In genomic region chr16:2952679-2953078, GRCh38 we compare ENCODE assay signal across 16 cellular contexts. TPM values are rescaled to one million over a fixed set of nuclear protein-coding genes. Genes with fewer than 3 reads are reported as not detected.
DNase-seq lines count a peak whose midpoint lies in the region; ATAC-seq and TF ChIP-seq lines count a peak whose summit lies in the region.
"Had no signal": no experiment of that assay in that cellular context is flagged by ENCODE, and none has a peak within 500 bp of the region (broad histone marks: within the 10 kb centered on the region; RNA-seq: fewer than 3 reads in every experiment).

No MANE protein-coding gene starts in this region.

- CTCF ChIA-PET in HEK293 (lab: Yijun Ruan, JAX): interaction anchor here (0.6 to 2.0 kb wide), 3 partner anchors 9 to 30 kb away, joined by 3 to 14 read pairs (median 8); no protein-coding TSS in a partner anchor
- CTCF ChIA-PET in SK-N-SH (lab: Yijun Ruan, JAX): interaction anchor here (1.1 to 1.8 kb wide), 4 partner anchors 9 to 26 kb away, joined by 3 to 6 read pairs (median 4); no protein-coding TSS in a partner anchor
- CTCF ChIA-PET in activated CD4-positive, alpha-beta memory T cell treated with anti-CD3 and anti-CD28 coated beads for 36 hours (lab: Charles Lee): interaction anchor here (0.7 to 1.1 kb wide), 3 partner anchors 9 to 85 kb away, joined by 3 read pairs; no protein-coding TSS in a partner anchor

- H3K9ac ChIP-seq in BLaER1 treated with 17β-estradiol and CSF1 and Interleukin-3, amounts not matched to agents 10 nM and 100 nM: peak overlapping the region in 2 of 11 experiments; percentile 1 to 37; a peak in 1 of 22 replicates
- no peak overlapping the region for H3K9ac ChIP-seq in SK-N-SH

- no peak for TF ChIP-seq CTCF in HEK293 (tag by site-specific recombination; IDR thresholded peaks at IDR 0.05)
- TF ChIP-seq CTCF in SK-N-SH (IDR thresholded peaks at IDR 0.05): no peak

- no peak for TF ChIP-seq EP300 in SK-N-SH (IDR thresholded peaks at IDR 0.05; ENCODE audit: borderline replicate concordance in 1 of 2, low read depth in 1 of 2, low read length in 1 of 2)

- H2AFZ ChIP-seq in SK-N-SH (ENCODE audit: low read depth): no peak overlapping the region

- peaks cover 0 to 27% (median 0%) of the 10 kb centered on the region in 11 experiments; a peak in 4 of 22 replicates for H4K20me1 ChIP-seq in BLaER1 treated with 17β-estradiol and CSF1 and Interleukin-3, amounts not matched to agents 10 nM and 100 nM
- no peaks in the 10 kb centered on the region for H4K20me1 ChIP-seq in SK-N-SH (ENCODE audit: insufficient read depth)

- intact Hi-C loops in activated CD4-positive, alpha-beta memory T cell treated with anti-CD3 and anti-CD28 coated beads for 36 hours (cut with micrococcal nuclease): no loop called here

- H3K36me3 Mint-ChIP-seq in stimulated activated memory B cell treated with anti-CD40 and anti-IgM and Interleukin-4, amounts not matched to agents 10 μg/mL and 1 μg/mL and 100 μg/mL, for 72 hours: peaks cover 20% of the 10 kb centered on the region
- peaks cover 3% of the 10 kb centered on the region for H3K36me3 Mint-ChIP-seq in activated CD4-positive, alpha-beta memory T cell treated with anti-CD3 and anti-CD28 coated beads for 36 hours
- H3K36me3 Mint-ChIP-seq: IgD-negative memory B cell had no signal

- H3K79me2 ChIP-seq in SK-N-SH (ENCODE audit: insufficient read depth): no peaks in the 10 kb centered on the region

- no peaks in the 10 kb centered on the region for H3K9me2 ChIP-seq in SK-N-SH

- H3F3A ChIP-seq in SK-N-SH (replicated peaks; ENCODE audit: insufficient read depth): no peaks in the 10 kb centered on the region

- DNase-seq in NCI-H345 (lab: John Stamatoyannopoulos, UW): peak; percentile 89
- no peak for DNase-seq in SK-N-SH
- DNase-seq in activated CD4-positive, alpha-beta memory T cell treated with anti-CD3 and anti-CD28 coated beads for 36 hours: no peak
- DNase-seq: AML-193; HCEC 1CT; NCI-H1048; stimulated activated naive CD8-positive, alpha-beta T cell treated with anti-CD3 and anti-CD28 coated beads, Interleukin-15, Interleukin-2, amounts not matched to agents 100 U/mL and 50 U/mL, for 24 hours had no signal

- H3K27ac ChIP-seq in BLaER1 treated with 17β-estradiol and CSF1 and Interleukin-3, amounts not matched to agents 10 nM and 100 nM: peak overlapping the region in 2 of 11 experiments; percentile 67 to 86; a peak in 3 of 22 replicates
- H3K27ac ChIP-seq in HEK293 (ENCODE audit: extremely low read depth, low read depth, low read length) (no peak overlapping the region), SK-N-SH (ENCODE audit: low read depth in 2 of 2, low read length in 1 of 2) (no peak overlapping the region)
- H3K27ac ChIP-seq: upper lobe of left lung had no signal

- POLR2A ChIA-PET in HEK293 (lab: Yijun Ruan, JAX): no interaction called here
- POLR2A ChIA-PET in SK-N-SH (lab: Yijun Ruan, JAX): no interaction called here
- POLR2A ChIA-PET in activated CD4-positive, alpha-beta memory T cell treated with anti-CD3 and anti-CD28 coated beads for 36 hours (lab: Charles Lee): no interaction called here

- TF ChIP-seq RAD21 in SK-N-SH (IDR thresholded peaks at IDR 0.05; ENCODE audit: low read length): no peak

- peak; percentile 82 for ATAC-seq in esophagus mucosa
- ATAC-seq in GM19328 (IDR thresholded peaks at IDR 0.05; ENCODE audit: unreplicated experiment): no peak
- no peak for ATAC-seq in stimulated activated memory B cell treated with anti-CD40 and anti-IgM and Interleukin-4, amounts not matched to agents 10 μg/mL and 1 μg/mL and 100 μg/mL, for 72 hours
- ATAC-seq: stimulated activated naive CD8-positive, alpha-beta T cell treated with anti-CD3 and anti-CD28 coated beads, Interleukin-15, Interleukin-2, amounts not matched to agents 100 U/mL and 50 U/mL, for 24 hours had no signal

- H3K36me3 ChIP-seq in BLaER1 treated with 17β-estradiol and CSF1 and Interleukin-3, amounts not matched to agents 10 nM and 100 nM: peaks cover 0 to 22% (median 15%) of the 10 kb centered on the region in 11 experiments; a peak in 16 of 22 replicates
- peaks cover 0 to 10% of the 10 kb centered on the region in 2 experiments; a peak in 1 of 3 replicates for H3K36me3 ChIP-seq in HEK293 (ENCODE audit: control insufficient read depth in 2 of 2, insufficient read depth in 1 of 2, low read length in 2 of 2)
- no peaks in the 10 kb centered on the region for H3K36me3 ChIP-seq in SK-N-SH (replicated peaks in 1 of 2; ENCODE audit: control insufficient read depth in 1 of 2, insufficient read depth in 2 of 2, low read length in 1 of 2)

- no peaks in the 10 kb centered on the region for H3K9me3 ChIP-seq in BLaER1 treated with 17β-estradiol and CSF1 and Interleukin-3, amounts not matched to agents 10 nM and 100 nM (replicated peaks in 1 of 11)
- H3K9me3 ChIP-seq in HEK293 (ENCODE audit: control insufficient read depth, insufficient read depth, low read depth, low read length) (no peaks in the 10 kb centered on the region), SK-N-SH (no peaks in the 10 kb centered on the region)
- H3K9me3 ChIP-seq: upper lobe of left lung had no signal

- H3K4me1 Mint-ChIP-seq in stimulated activated memory B cell treated with anti-CD40 and anti-IgM and Interleukin-4, amounts not matched to agents 10 μg/mL and 1 μg/mL and 100 μg/mL, for 72 hours: peaks cover 10% of the 10 kb centered on the region
- H3K4me1 Mint-ChIP-seq in activated CD4-positive, alpha-beta memory T cell treated with anti-CD3 and anti-CD28 coated beads for 36 hours (ENCODE audit: low read depth): no peaks in the 10 kb centered on the region

- H3K27me3 ChIP-seq in BLaER1 treated with 17β-estradiol and CSF1 and Interleukin-3, amounts not matched to agents 10 nM and 100 nM: peaks cover 0 to 25% (median 0%) of the 10 kb centered on the region in 11 experiments; a peak in 4 of 22 replicates
- no peaks in the 10 kb centered on the region; the same call in 1 of the 2 replicates for H3K27me3 ChIP-seq in SK-N-SH (ENCODE audit: insufficient read depth)

- peaks cover 61% of the 10 kb centered on the region for H3K27me3 Mint-ChIP-seq in stimulated activated memory B cell treated with anti-CD40 and anti-IgM and Interleukin-4, amounts not matched to agents 10 μg/mL and 1 μg/mL and 100 μg/mL, for 72 hours
- H3K27me3 Mint-ChIP-seq in activated CD4-positive, alpha-beta memory T cell treated with anti-CD3 and anti-CD28 coated beads for 36 hours: peaks cover 18% of the 10 kb centered on the region

- H3K9me3 Mint-ChIP-seq in stimulated activated memory B cell treated with anti-CD40 and anti-IgM and Interleukin-4, amounts not matched to agents 10 μg/mL and 1 μg/mL and 100 μg/mL, for 72 hours: no peaks in the 10 kb centered on the region
- no peaks in the 10 kb centered on the region for H3K9me3 Mint-ChIP-seq in activated CD4-positive, alpha-beta memory T cell treated with anti-CD3 and anti-CD28 coated beads for 36 hours
- H3K9me3 Mint-ChIP-seq: IgD-negative memory B cell had no signal

- no peak overlapping the region for H3K27ac Mint-ChIP-seq in stimulated activated memory B cell treated with anti-CD40 and anti-IgM and Interleukin-4, amounts not matched to agents 10 μg/mL and 1 μg/mL and 100 μg/mL, for 72 hours
- H3K27ac Mint-ChIP-seq in activated CD4-positive, alpha-beta memory T cell treated with anti-CD3 and anti-CD28 coated beads for 36 hours: no peak overlapping the region

- H3K4me3 Mint-ChIP-seq in stimulated activated memory B cell treated with anti-CD40 and anti-IgM and Interleukin-4, amounts not matched to agents 10 μg/mL and 1 μg/mL and 100 μg/mL, for 72 hours: no peak overlapping the region
- no peak overlapping the region for H3K4me3 Mint-ChIP-seq in activated CD4-positive, alpha-beta memory T cell treated with anti-CD3 and anti-CD28 coated beads for 36 hours

- H3K4me2 ChIP-seq in BLaER1 treated with 17β-estradiol and CSF1 and Interleukin-3, amounts not matched to agents 10 nM and 100 nM: peak overlapping the region in 10 of 11 experiments; percentile 23 to 95 (median 89); a peak in 18 of 22 replicates
- H3K4me2 ChIP-seq in SK-N-SH: no peak overlapping the region

- 59% methylated on average over 10 of the region's 11 CpGs for WGBS in SK-N-SH (ENCODE audit: low lambda C conversion rate)

- peaks cover 40 to 74% (median 68%) of the 10 kb centered on the region in 10 experiments for H3K4me1 ChIP-seq in BLaER1 treated with 17β-estradiol and CSF1 and Interleukin-3, amounts not matched to agents 10 nM and 100 nM
- H3K4me1 ChIP-seq in HEK293 (ENCODE audit: control insufficient read depth, insufficient read depth, low read length) (no peaks in the 10 kb centered on the region), SK-N-SH (ENCODE audit: control insufficient read depth in 1 of 2, insufficient read depth in 2 of 2, low read depth in 1 of 2, low read length in 1 of 2) (no peaks in the 10 kb centered on the region)

- H3K4me3 ChIP-seq in BLaER1 treated with 17β-estradiol and CSF1 and Interleukin-3, amounts not matched to agents 10 nM and 100 nM: no peak overlapping the region; a peak in 1 of 20 replicates
- H3K4me3 ChIP-seq in HEK293 (ENCODE audit: low read depth, low read length) (no peak overlapping the region), SK-N-SH (ENCODE audit: low read depth in 2 of 2, low read length in 1 of 2) (no peak overlapping the region)
- H3K4me3 ChIP-seq: upper lobe of left lung had no signal

TF ChIP-seq in HEK293, 187 proteins besides CTCF, POLR2A, EP300 and RAD21 (continues in another document):
- TF ChIP-seq ZNF391 (tag by site-specific recombination; IDR thresholded peaks at IDR 0.05; ENCODE audit: borderline replicate concordance, low read depth): no peak

TF ChIP-seq in SK-N-SH, 30 proteins besides CTCF, POLR2A, EP300 and RAD21 (continues in another document):
- no peak for TF ChIP-seq FOXJ3 (CRISPR knock-in tag; IDR thresholded peaks at IDR 0.05)

RNA-seq across cellular contexts. Expression of gene KREMEN2, which starts 11.4 kb away (rescaled TPM):
- 1.3 TPM for total RNA-seq in esophagus mucosa
- polyA plus RNA-seq in SK-N-SH (2012; rRNA removed): 0.24 and 0.77 TPM in 2 replicates
- polyA plus RNA-seq in SK-N-SH (2012; cell fraction: cytosol; rRNA removed): 0.28 and 0.46 TPM in 2 replicates
- polyA plus RNA-seq in SK-N-SH (2012; cell fraction: nucleus; rRNA removed): 1.7 and 2.9 TPM in 2 replicates
- not detected for total RNA-seq in activated CD4-positive, alpha-beta memory T cell treated with anti-CD3 and anti-CD28 coated beads for 36 hours
- total RNA-seq: mononuclear cell, omental fat pad, upper lobe of left lung had no signal

RNA-seq across cellular contexts. Expression of gene PAQR4, which starts 16.5 kb away (rescaled TPM):
- total RNA-seq in esophagus mucosa: 11.1 TPM
- 8.4 and 8.8 TPM in 2 replicates for polyA plus RNA-seq in SK-N-SH (2012; rRNA removed)
- polyA plus RNA-seq in SK-N-SH (2012; cell fraction: cytosol; rRNA removed): 4.6 and 7.1 TPM in 2 replicates
- 12.8 and 17.6 TPM in 2 replicates for polyA plus RNA-seq in SK-N-SH (2012; cell fraction: nucleus; rRNA removed)
- total RNA-seq in activated CD4-positive, alpha-beta memory T cell treated with anti-CD3 and anti-CD28 coated beads for 36 hours: 10 to 100 TPM; 37.0 to 37.9 TPM

RNA-seq across cellular contexts. Expression of gene PKMYT1, which starts 27.6 kb away (rescaled TPM):
- total RNA-seq in esophagus mucosa: 16.9 TPM
- polyA plus RNA-seq in SK-N-SH (2012; rRNA removed): 5.3 and 8.5 TPM in 2 replicates
- polyA plus RNA-seq in SK-N-SH (2012; cell fraction: cytosol; rRNA removed): 3.2 and 6.7 TPM in 2 replicates
- 29.4 and 73.9 TPM in 2 replicates for polyA plus RNA-seq in SK-N-SH (2012; cell fraction: nucleus; rRNA removed)
- 100 to 1,000 TPM; 123 to 134 TPM for total RNA-seq in activated CD4-positive, alpha-beta memory T cell treated with anti-CD3 and anti-CD28 coated beads for 36 hours

RNA-seq across cellular contexts. Expression of gene FLYWCH1, which starts 40.9 kb away (rescaled TPM):
- 16.4 TPM for total RNA-seq in esophagus mucosa
- 22.4 and 30.1 TPM in 2 replicates for polyA plus RNA-seq in SK-N-SH (2012; rRNA removed)
- polyA plus RNA-seq in SK-N-SH (2012; cell fraction: cytosol; rRNA removed): 7.3 and 14.1 TPM in 2 replicates
- 102 and 122 TPM in 2 replicates for polyA plus RNA-seq in SK-N-SH (2012; cell fraction: nucleus; rRNA removed)
- total RNA-seq in activated CD4-positive, alpha-beta memory T cell treated with anti-CD3 and anti-CD28 coated beads for 36 hours: 10 to 100 TPM; 49.2 to 52.2 TPM
